Comparison of ENCODE assay signal across 22 cellular contexts in the genomic region with DNA sequence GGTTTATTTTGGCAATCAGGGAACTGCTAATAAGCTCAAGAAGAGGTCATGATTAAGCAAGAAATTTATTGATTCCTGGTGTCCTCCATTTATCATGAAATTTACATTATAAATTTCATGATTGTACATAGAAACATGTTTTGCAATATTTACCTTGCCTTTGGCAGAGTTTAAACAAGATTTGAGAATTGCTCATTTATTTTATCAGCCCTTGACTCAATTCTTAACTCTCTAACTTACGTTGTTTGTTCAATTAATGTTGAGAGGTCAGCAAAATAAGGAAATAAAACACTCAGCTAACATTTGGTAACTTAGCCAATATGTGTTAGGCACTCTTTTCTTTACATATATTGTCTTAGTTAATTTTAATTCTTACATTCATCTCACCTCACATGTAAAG.
DNase-seq lines count a peak whose midpoint lies in the region; ATAC-seq, FAIRE-seq and TF ChIP-seq lines count a peak whose summit lies in the region.
"Had no signal": no experiment of that assay in that cellular context is flagged by ENCODE, and none has a peak within 500 bp of the region (broad histone marks: within the 10 kb centered on the region; RNA-seq: fewer than 3 reads in every experiment).

No MANE protein-coding gene starts in this region.

- H3K9me2 ChIP-seq in PC-3 (replicated peaks; ENCODE audit: low read length): no peaks in the 10 kb centered on the region
- no peaks in the 10 kb centered on the region for H3K9me2 ChIP-seq in MM.1S (replicated peaks; ENCODE audit: insufficient read depth, low read length)

- BruUV-seq in PC-3 (replicated peaks; lab: Mats Ljungman, UMichigan): no TSS peak

- no peak overlapping the region for H3K4me3 ChIP-seq in PC-3 (ENCODE audit: low read length)
- H3K4me3 ChIP-seq in keratinocyte (ENCODE audit: control insufficient read depth in 2 of 3, extremely low read depth in 1 of 3, insufficient read depth in 2 of 3, low read depth in 1 of 3, low read length in 3 of 3): no peak overlapping the region
- no peak overlapping the region for H3K4me3 ChIP-seq in MM.1S (ENCODE audit: low read length)
- H3K4me3 ChIP-seq: A549, HAP-1 had no signal

- H3K4me2 ChIP-seq in PC-3 (ENCODE audit: low read length) (peak overlapping the region; percentile 64), keratinocyte (ENCODE audit: control insufficient read depth, extremely low read depth, insufficient read depth, low read depth, low read length) (no peak overlapping the region), MM.1S (ENCODE audit: low read depth, low read length) (no peak overlapping the region)
- H3K4me2 ChIP-seq: A549 had no signal

- dilution Hi-C loops in keratinocyte (cut with MboI; ENCODE audit: extremely low pct_ligation_motif_present, low sequenced_read_pairs): no loop called here

- H3K27ac ChIP-seq in PC-3 (ENCODE audit: low read length): peak overlapping the region; percentile 84
- H3K27ac ChIP-seq in epithelial cell of prostate: peak overlapping the region; percentile 36
- H3K27ac ChIP-seq in keratinocyte (ENCODE audit: control insufficient read depth, insufficient read depth, low read length): peak overlapping the region; percentile 39
- H3K27ac ChIP-seq in MM.1S (ENCODE audit: low read length): no peak overlapping the region
- H3K27ac ChIP-seq: A549 had no signal

- DNase-seq in D721Med (ENCODE audit: insufficient read length, low spot score): no peak
- DNase-seq in PC-3: peak; percentile 65
- no peak for DNase-seq in epithelial cell of prostate (ENCODE audit: low read depth, low spot score)
- no peak for DNase-seq in keratinocyte (ENCODE audit: low read depth, low spot score)
- no peak for DNase-seq in RPMI8226
- no peak for DNase-seq in NCI-H128 (lab: John Stamatoyannopoulos, UW; ENCODE audit: unreplicated experiment)
- DNase-seq in MM.1S: no peak
- DNase-seq: 8988T; ACHN; C1 segment of cervical spinal cord; Calu3; CD4-positive, alpha-beta memory T cell; COR-L47; DMS153; DND-41; GOT3; HFFc6 had no signal

- H3K36me3 ChIP-seq in PC-3 (ENCODE audit: low read depth, low read length): no peaks in the 10 kb centered on the region
- H3K36me3 ChIP-seq in keratinocyte (ENCODE audit: control insufficient read depth in 2 of 2, extremely low read depth in 1 of 2, insufficient read depth in 2 of 2, low read length in 2 of 2): no peaks in the 10 kb centered on the region
- no peaks in the 10 kb centered on the region for H3K36me3 ChIP-seq in MM.1S (replicated peaks; ENCODE audit: insufficient read depth, low read length)
- H3K36me3 ChIP-seq: HAP-1 had no signal

- TF ChIP-seq CTCF in D721Med (IDR thresholded peaks at IDR 0.05; ENCODE audit: insufficient read depth, missing control alignments) (no peak), PC-3 (conservative IDR thresholded peaks at IDR 0.05; ENCODE audit: low read depth, low read length) (no peak), keratinocyte (optimal IDR thresholded peaks at IDR 0.05 in 1 of 3, IDR thresholded peaks at IDR 0.05 in 1 of 3, conservative IDR thresholded peaks at IDR 0.05 in 1 of 3; ENCODE audit: extremely low read depth in 1 of 3, insufficient read depth in 2 of 3, low read length in 3 of 3) (no peak), MM.1S (IDR thresholded peaks at IDR 0.05; ENCODE audit: low read length) (no peak)

- no peaks in the 10 kb centered on the region for H3K9me3 ChIP-seq in PC-3 (ENCODE audit: low read length)
- no peaks in the 10 kb centered on the region for H3K9me3 ChIP-seq in keratinocyte (ENCODE audit: control insufficient read depth, low read depth, low read length)
- H3K9me3 ChIP-seq in MM.1S (replicated peaks; ENCODE audit: insufficient read depth, low read length): no peaks in the 10 kb centered on the region
- H3K9me3 ChIP-seq: A549, HAP-1 had no signal

- H3K9ac ChIP-seq in PC-3 (ENCODE audit: low read length) (peak overlapping the region; percentile 34; the same call in 1 of the 2 replicates), keratinocyte (ENCODE audit: control insufficient read depth, extremely low read depth, insufficient read depth, low read length) (no peak overlapping the region), MM.1S (ENCODE audit: low read length) (no peak overlapping the region)

- H2AFZ ChIP-seq in PC-3 (ENCODE audit: low read length) (no peak overlapping the region), keratinocyte (ENCODE audit: control insufficient read depth, low read length) (no peak overlapping the region), MM.1S (ENCODE audit: low read length) (no peak overlapping the region)

- peak; percentile 41 for FAIRE-seq in D721Med (lab: Jason Lieb, UNC)
- FAIRE-seq in keratinocyte (lab: Jason Lieb, UNC): no peak
- FAIRE-seq: A549, G401.6, GM12892, H54 had no signal

- H3K4me1 ChIP-seq in PC-3 (ENCODE audit: insufficient read depth, low read length): peaks cover 32% of the 10 kb centered on the region
- peaks cover 26% of the 10 kb centered on the region for H3K4me1 ChIP-seq in keratinocyte (ENCODE audit: control insufficient read depth, extremely low read depth, insufficient read depth, low read length)
- no peaks in the 10 kb centered on the region for H3K4me1 ChIP-seq in MM.1S (ENCODE audit: low read length)
- H3K4me1 ChIP-seq: A549, HAP-1 had no signal

- intact Hi-C loops in PC-3 (cut with micrococcal nuclease): no loop called here

- POLR2A ChIA-PET in PC-3 (lab: Charles Lee; ENCODE audit: unreplicated experiment): interaction anchor here (0.6 kb wide), 1 partner anchor 308 kb away, joined by 3 read pairs; no protein-coding TSS in a partner anchor

- no peaks in the 10 kb centered on the region for H3K79me2 ChIP-seq in PC-3 (ENCODE audit: low read length)
- no peaks in the 10 kb centered on the region for H3K79me2 ChIP-seq in keratinocyte (ENCODE audit: control insufficient read depth, insufficient read depth, low read length)
- no peaks in the 10 kb centered on the region for H3K79me2 ChIP-seq in MM.1S (ENCODE audit: low read length)

- ATAC-seq in PC-3: peak; percentile 59
- ATAC-seq: A549 had no signal

- CTCF ChIA-PET in PC-3 (lab: Charles Lee): no interaction called here

- H3F3A ChIP-seq in PC-3 (ENCODE audit: low read length, unreplicated experiment) (no peaks in the 10 kb centered on the region), MM.1S (ENCODE audit: insufficient read depth, low read length) (no peaks in the 10 kb centered on the region)

- H4K20me1 ChIP-seq in PC-3 (ENCODE audit: low read length) (no peaks in the 10 kb centered on the region), keratinocyte (ENCODE audit: control insufficient read depth, extremely low read depth, insufficient read depth, low read length) (no peaks in the 10 kb centered on the region), MM.1S (ENCODE audit: insufficient read depth, low read length) (no peaks in the 10 kb centered on the region)

- H3K27me3 ChIP-seq in PC-3 (ENCODE audit: low read length): no peaks in the 10 kb centered on the region
- no peaks in the 10 kb centered on the region for H3K27me3 ChIP-seq in keratinocyte (ENCODE audit: control insufficient read depth, extremely low read depth, insufficient read depth, low read length)
- no peaks in the 10 kb centered on the region for H3K27me3 ChIP-seq in MM.1S (replicated peaks; ENCODE audit: insufficient read depth, low read length)

- no peaks in the 10 kb centered on the region for H3K9me1 ChIP-seq in keratinocyte (ENCODE audit: control insufficient read depth, extremely low read depth, insufficient read depth, low read length)
